ENCODE assay signal across 7 cellular contexts in genomic region chr1:224333939-224334701, GRCh38. TPM values are rescaled to one million over a fixed set of nuclear protein-coding genes. Genes with fewer than 3 reads are reported as not detected.
DNase-seq lines count a peak whose midpoint lies in the region; ATAC-seq and TF ChIP-seq lines count a peak whose summit lies in the region.

No MANE protein-coding gene starts in this region.

- 64 to 73% methylated on average over 5 of the region's 5 CpGs for WGBS in testis, 2 donors

- TF ChIP-seq CTCF in VCaP (conservative IDR thresholded peaks at IDR 0.05) (no peak), testis (IDR thresholded peaks at IDR 0.05) (no peak)

- peak overlapping the region; percentile 24; the same call in 1 of the 2 replicates for H3K27ac ChIP-seq in VCaP
- H3K27ac ChIP-seq in testis = no peak overlapping the region

- peak; percentile 29 for DNase-seq in EL
- DNase-seq in KBM-7 = peak; percentile 72
- peak; percentile 49 for DNase-seq in myocyte (ENCODE audit: low read depth)
- no peak for DNase-seq in testis
- no peak for DNase-seq in HuH-7 (ENCODE audit: low spot score)

- no peaks in the 10 kb centered on the region for H3K27me3 ChIP-seq in testis

- no peak for TF ChIP-seq POLR2A in testis (IDR thresholded peaks at IDR 0.05)

- H3K4me1 ChIP-seq in testis = peaks cover 1% of the 10 kb centered on the region

- intact Hi-C loops in testis (cut with DNase I; ENCODE audit: low total_unique reads) = no loop called here

- H3K4me3 ChIP-seq in testis = no peak overlapping the region

- H3K9me3 ChIP-seq in testis = no peaks in the 10 kb centered on the region

- in situ Hi-C loops in KBM-7 (cut with MboI; ENCODE audit: low pct_unique_long_range_greater_than_20kb, low sequenced_read_pairs) = loop anchor here (25.0 kb wide), 1 partner anchor 597 kb away; no protein-coding TSS in a partner anchor

- no peaks in the 10 kb centered on the region for H3K36me3 ChIP-seq in testis (ENCODE audit: low read depth, missing control alignments)

- no peak for ATAC-seq in GM18858 (IDR thresholded peaks at IDR 0.05; ENCODE audit: unreplicated experiment)

RNA-seq across cellular contexts. Expression of gene NVL, which starts 4.1 kb away (rescaled TPM):
- total RNA-seq in myocyte (14.9 and 20.1 TPM in 2 replicates), testis (10 to 100 TPM; 31.0 to 38.7 TPM)
- 12.2 TPM for polyA plus RNA-seq in myocyte (2012)
- 21.7 TPM for polyA plus RNA-seq in testis (ENCODE audit: insufficient read depth, low read depth, low replicate concordance)

RNA-seq across cellular contexts. Expression of gene CNIH4, which starts 22.6 kb away (rescaled TPM):
- total RNA-seq in myocyte (26.2 and 45.6 TPM in 2 replicates), testis (10 to 100 TPM; 24.7 to 32.1 TPM)
- 66.0 TPM for polyA plus RNA-seq in myocyte (2012)
- polyA plus RNA-seq in testis (ENCODE audit: insufficient read depth, low read depth, low replicate concordance) = 43.3 TPM

Comparison
In these comparisons a context has a peak if more than half of its experiments do, and no peak if none do; other contexts are left out.
1. DNase-seq: peak in EL (single experiment), KBM-7 (single experiment) and myocyte (single experiment); none in testis (single experiment) and HuH-7 (single experiment).